ENCODE assay signal across 19 cellular contexts in genomic region chr1:102120910-102121309, GRCh38.
"Had no signal": no experiment of that assay in that cellular context is flagged by ENCODE, and none has a peak within 500 bp of the region (broad histone marks: within the 10 kb centered on the region; RNA-seq: fewer than 3 reads in every experiment).

No MANE protein-coding gene starts in this region.

- H3K4me1 ChIP-seq: gastroesophageal sphincter, left lung, stomach had no signal

- H3K36me3 Mint-ChIP-seq: activated CD4-positive, alpha-beta memory T cell treated with anti-CD3 and anti-CD28 coated beads for 36 hours; activated naive CD8-positive, alpha-beta T cell had no signal

- H3K4me3 Mint-ChIP-seq: activated CD4-positive, alpha-beta memory T cell treated with anti-CD3 and anti-CD28 coated beads for 36 hours; activated naive CD8-positive, alpha-beta T cell; activated T-cell treated with anti-CD3 and anti-CD28 coated beads, Interleukin-2, amount 50 U/mL, for 4 hours; dendritic cell treated with granulocyte-macrophage colony-stimulating factor and Interleukin-4, amounts not matched to agents 40 ng/mL and 50 ng/mL, for 4 days; effector memory CD8-positive, alpha-beta T cell; nephron had no signal

- H3K4me3 ChIP-seq: gastroesophageal sphincter, left lung, stomach, thoracic aorta had no signal

- H3K27me3 Mint-ChIP-seq: activated CD4-positive, alpha-beta memory T cell treated with anti-CD3 and anti-CD28 coated beads for 36 hours; activated naive CD8-positive, alpha-beta T cell; dendritic cell treated with granulocyte-macrophage colony-stimulating factor and Interleukin-4, amounts not matched to agents 40 ng/mL and 50 ng/mL, for 4 days; effector memory CD8-positive, alpha-beta T cell had no signal

- H3K9me3 Mint-ChIP-seq: activated T-cell treated with anti-CD3 and anti-CD28 coated beads, Interleukin-2, amount 50 U/mL, for 4 hours; nephron had no signal

- H3K27me3 ChIP-seq: brain microvascular endothelial cell, gastroesophageal sphincter, left lung, stomach had no signal

- ATAC-seq: activated T-cell treated with anti-CD3 and anti-CD28 coated beads, Interleukin-2, amount 50 U/mL, for 4 hours; effector memory CD8-positive, alpha-beta T cell; gastroesophageal sphincter; left lung had no signal

- H3K27ac ChIP-seq: brain microvascular endothelial cell, epithelial cell of prostate, gastroesophageal sphincter, left lung, stomach, thoracic aorta had no signal

- FAIRE-seq: urothelium cell line had no signal

- H3K9me3 ChIP-seq: gastroesophageal sphincter, left lung, stomach, thoracic aorta had no signal

- DNase-seq: activated CD4-positive, alpha-beta memory T cell treated with anti-CD3 and anti-CD28 coated beads for 36 hours; activated CD4-positive, CD25-positive, alpha-beta regulatory T cell treated with anti-CD3 and anti-CD28 coated beads, Interleukin-2, amount 50 U/mL, for 72 hours; activated gamma-delta T cell; activated T-cell treated with anti-CD3 and anti-CD28 coated beads, Interleukin-2, amount 50 U/mL, for 4 hours; amygdala; brain microvascular endothelial cell; effector memory CD8-positive, alpha-beta T cell; islet precursor cell; left lung; mesendoderm; retina; stomach had no signal

- H3K36me3 ChIP-seq: brain microvascular endothelial cell, gastroesophageal sphincter, left lung, stomach, thoracic aorta had no signal

- H3K27ac Mint-ChIP-seq: activated CD4-positive, alpha-beta memory T cell treated with anti-CD3 and anti-CD28 coated beads for 36 hours; activated naive CD8-positive, alpha-beta T cell; dendritic cell treated with granulocyte-macrophage colony-stimulating factor and Interleukin-4, amounts not matched to agents 40 ng/mL and 50 ng/mL, for 4 days; effector memory CD8-positive, alpha-beta T cell; nephron had no signal

- H3K4me1 Mint-ChIP-seq: nephron had no signal
